In the genomic region with DNA sequence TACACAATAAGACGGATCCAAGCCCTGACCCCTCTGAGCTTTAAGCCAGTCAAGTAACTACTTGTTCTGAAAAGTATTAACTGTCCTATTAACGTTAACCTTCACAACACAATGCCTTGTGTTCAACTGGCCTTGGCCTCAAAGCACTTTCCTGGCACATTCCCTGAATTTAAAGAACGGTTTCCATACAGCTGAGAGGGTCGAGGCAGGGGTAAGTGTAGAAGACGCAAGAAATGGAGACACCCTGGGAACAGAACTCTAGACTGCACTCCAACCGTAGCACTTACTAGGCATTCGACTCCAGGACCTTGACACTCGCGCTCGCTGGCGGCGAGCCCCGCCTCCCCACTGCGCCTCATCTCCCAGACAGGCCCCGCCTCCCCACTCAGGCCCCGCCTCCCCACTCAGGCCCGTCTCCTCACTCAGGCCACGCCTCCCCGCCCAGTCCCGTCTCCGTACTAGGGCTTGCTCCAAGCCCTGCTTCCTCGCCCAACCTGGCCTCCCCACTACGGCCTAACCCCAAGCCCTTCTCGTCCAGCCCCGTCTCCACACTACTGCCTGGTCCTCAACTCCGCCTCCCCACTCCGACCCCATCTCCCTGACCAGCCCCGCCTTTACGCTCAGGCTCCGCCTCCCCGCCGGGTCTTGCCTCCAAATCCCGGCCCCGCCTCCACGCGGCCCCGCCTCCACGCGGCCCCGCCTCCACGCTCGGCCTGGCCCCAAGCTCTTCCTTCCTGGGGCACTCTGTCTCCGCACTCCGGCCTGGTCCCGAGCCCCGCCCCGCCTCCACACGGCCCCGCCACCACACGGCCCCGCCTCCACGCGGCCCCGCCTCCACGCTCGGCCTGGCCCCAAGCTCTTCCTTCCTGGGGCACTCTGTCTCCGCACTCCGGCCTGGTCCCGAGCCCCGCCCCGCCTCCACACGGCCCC, we compare ENCODE assay signal across 1 cellular context.
TF ChIP-seq lines count a peak whose summit lies in the region.

No MANE protein-coding gene starts in this region.

TF ChIP-seq in HepG2, 621 proteins besides CTCF, POLR2A, EP300 and RAD21 (continued from another document and continues in another):
- TF ChIP-seq STAT6 (CRISPR knock-in tag; IDR thresholded peaks at IDR 0.05; ENCODE audit: borderline replicate concordance) (no peak), CBX1 (IDR thresholded peaks at IDR 0.05; ENCODE audit: low read depth) (no peak), ATAD3A (CRISPR knock-in tag; IDR thresholded peaks at IDR 0.05) (no peak), ZNF33B (CRISPR knock-in tag; IDR thresholded peaks at IDR 0.05) (no peak), ZNF607 (CRISPR knock-in tag; IDR thresholded peaks at IDR 0.05; ENCODE audit: borderline replicate concordance) (no peak; the same call in 1 of the 2 replicates), ZNF552 (CRISPR knock-in tag; IDR thresholded peaks at IDR 0.05; ENCODE audit: borderline replicate concordance) (no peak), NR2F1 (CRISPR knock-in tag; IDR thresholded peaks at IDR 0.05) (no peak), ZNF549 (CRISPR knock-in tag; IDR thresholded peaks at IDR 0.05) (no peak), ZNF468 (CRISPR knock-in tag; IDR thresholded peaks at IDR 0.05) (no peak), KLF13 (CRISPR knock-in tag; IDR thresholded peaks at IDR 0.05) (no peak), HMGA1 (CRISPR knock-in tag; conservative IDR thresholded peaks at IDR 0.05) (no peak), ATM (IDR thresholded peaks at IDR 0.05; ENCODE audit: borderline replicate concordance) (no peak), ZNF142 (CRISPR knock-in tag; IDR thresholded peaks at IDR 0.05) (no peak), FOXP1 (IDR thresholded peaks at IDR 0.05) (no peak), FOXP1 (CRISPR knock-in tag; IDR thresholded peaks at IDR 0.05) (no peak), ZZZ3 (CRISPR knock-in tag; IDR thresholded peaks at IDR 0.05; ENCODE audit: borderline replicate concordance) (no peak), NCOA2 (CRISPR knock-in tag; IDR thresholded peaks at IDR 0.05) (no peak), KLF15 (CRISPR knock-in tag; IDR thresholded peaks at IDR 0.05; ENCODE audit: borderline replicate concordance) (no peak), ZNF253 (CRISPR knock-in tag; IDR thresholded peaks at IDR 0.05; ENCODE audit: borderline replicate concordance) (no peak), PCBP1 (IDR thresholded peaks at IDR 0.05; ENCODE audit: borderline replicate concordance, low read depth, low read length) (no peak), CBFB (CRISPR knock-in tag; IDR thresholded peaks at IDR 0.05) (0 out of 2 replicates have a peak, but pooled peaks have one; percentile 6), DMAP1 (CRISPR knock-in tag; IDR thresholded peaks at IDR 0.05) (no peak), ZBTB10 (CRISPR knock-in tag; IDR thresholded peaks at IDR 0.05; ENCODE audit: borderline replicate concordance) (no peak), DRAP1 (CRISPR knock-in tag; IDR thresholded peaks at IDR 0.05) (peak; percentile 77), ZNF879 (CRISPR knock-in tag; IDR thresholded peaks at IDR 0.05) (no peak), ZNF761 (CRISPR knock-in tag; conservative IDR thresholded peaks at IDR 0.05) (no peak), MAZ (IDR thresholded peaks at IDR 0.05; ENCODE audit: borderline replicate concordance, low read depth, low read length) (peak; percentile 28), MAZ (CRISPR knock-in tag; IDR thresholded peaks at IDR 0.05; ENCODE audit: low read depth) (peak; percentile 77; the same call in 1 of the 2 replicates), THYN1 (CRISPR knock-in tag; IDR thresholded peaks at IDR 0.05; ENCODE audit: borderline replicate concordance, low read depth) (no peak), ZNF350 (CRISPR knock-in tag; IDR thresholded peaks at IDR 0.05; ENCODE audit: borderline replicate concordance, low read depth) (0 out of 2 replicates have a peak, but pooled peaks have one; percentile 35), HIVEP1 (CRISPR knock-in tag; IDR thresholded peaks at IDR 0.05) (no peak), DR1 (CRISPR knock-in tag; IDR thresholded peaks at IDR 0.05) (peak; percentile 64; the same call in 1 of the 2 replicates), NFE2 (CRISPR knock-in tag; IDR thresholded peaks at IDR 0.05) (no peak), ZSCAN21 (CRISPR knock-in tag; IDR thresholded peaks at IDR 0.05; ENCODE audit: borderline replicate concordance) (peak; percentile 81; the same call in 1 of the 2 replicates), NFE2L1 (CRISPR knock-in tag; IDR thresholded peaks at IDR 0.05; ENCODE audit: borderline replicate concordance) (no peak), TARDBP (CRISPR knock-in tag; IDR thresholded peaks at IDR 0.05) (peak; percentile 29; the same call in 1 of the 2 replicates), FOXK1 (CRISPR knock-in tag; IDR thresholded peaks at IDR 0.05; ENCODE audit: borderline replicate concordance, low read depth) (peak; percentile 20; the same call in 1 of the 2 replicates)
- TF ChIP-seq, protein P1, sequence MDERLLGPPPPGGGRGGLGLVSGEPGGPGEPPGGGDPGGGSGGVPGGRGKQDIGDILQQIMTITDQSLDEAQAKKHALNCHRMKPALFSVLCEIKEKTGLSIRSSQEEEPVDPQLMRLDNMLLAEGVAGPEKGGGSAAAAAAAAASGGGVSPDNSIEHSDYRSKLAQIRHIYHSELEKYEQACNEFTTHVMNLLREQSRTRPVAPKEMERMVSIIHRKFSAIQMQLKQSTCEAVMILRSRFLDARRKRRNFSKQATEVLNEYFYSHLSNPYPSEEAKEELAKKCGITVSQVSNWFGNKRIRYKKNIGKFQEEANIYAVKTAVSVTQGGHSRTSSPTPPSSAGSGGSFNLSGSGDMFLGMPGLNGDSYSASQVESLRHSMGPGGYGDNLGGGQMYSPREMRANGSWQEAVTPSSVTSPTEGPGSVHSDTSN (CRISPR knock-in tag; IDR thresholded peaks at IDR 0.05): no peak
- TF ChIP-seq, protein P2, sequence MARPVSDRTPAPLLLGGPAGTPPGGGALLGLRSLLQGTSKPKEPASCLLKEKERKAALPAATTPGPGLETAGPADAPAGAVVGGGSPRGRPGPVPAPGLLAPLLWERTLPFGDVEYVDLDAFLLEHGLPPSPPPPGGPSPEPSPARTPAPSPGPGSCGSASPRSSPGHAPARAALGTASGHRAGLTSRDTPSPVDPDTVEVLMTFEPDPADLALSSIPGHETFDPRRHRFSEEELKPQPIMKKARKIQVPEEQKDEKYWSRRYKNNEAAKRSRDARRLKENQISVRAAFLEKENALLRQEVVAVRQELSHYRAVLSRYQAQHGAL (CRISPR knock-in tag; IDR thresholded peaks at IDR 0.05; ENCODE audit: not compliant biosample characterization): no peak
- TF ChIP-seq, protein P3, sequence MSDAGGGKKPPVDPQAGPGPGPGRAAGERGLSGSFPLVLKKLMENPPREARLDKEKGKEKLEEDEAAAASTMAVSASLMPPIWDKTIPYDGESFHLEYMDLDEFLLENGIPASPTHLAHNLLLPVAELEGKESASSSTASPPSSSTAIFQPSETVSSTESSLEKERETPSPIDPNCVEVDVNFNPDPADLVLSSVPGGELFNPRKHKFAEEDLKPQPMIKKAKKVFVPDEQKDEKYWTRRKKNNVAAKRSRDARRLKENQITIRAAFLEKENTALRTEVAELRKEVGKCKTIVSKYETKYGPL (CRISPR knock-in tag; IDR thresholded peaks at IDR 0.05): no peak
